In genomic region chr3:182785142-182785541, GRCh38 we compare ENCODE assay signal across 16 cellular contexts. TPM values are rescaled to one million over a fixed set of nuclear protein-coding genes. Genes with fewer than 3 reads are reported as not detected.
DNase-seq lines count a peak whose midpoint lies in the region; ATAC-seq lines count a peak whose summit lies in the region.
"Had no signal": no experiment of that assay in that cellular context is flagged by ENCODE, and none has a peak within 500 bp of the region (broad histone marks: within the 10 kb centered on the region; RNA-seq: fewer than 3 reads in every experiment).

No MANE protein-coding gene starts in this region.

- peak; percentile 45 to 49 for ATAC-seq in activated naive CD4-positive, alpha-beta T cell treated with anti-CD3 and anti-CD28 coated beads, Interleukin-2, amount 50 U/mL, for 72 hours
- peak; percentile 70 for ATAC-seq in activated T-helper 17 cell treated with anti-CD3 and anti-CD28 coated beads, Interleukin-2, amount 50 U/mL, for 72 hours (replicated peaks)
- peak; percentile 21 for ATAC-seq in stimulated activated effector memory CD8-positive, alpha-beta T cell treated with anti-CD3 and anti-CD28 coated beads, Interleukin-12 subunit alpha, Interleukin-12 subunit beta, amount 100 ng/mL, for 72 hours
- ATAC-seq in GM21529 (IDR thresholded peaks at IDR 0.05; ENCODE audit: unreplicated experiment) = no peak
- ATAC-seq: GM23338 had no signal

- H3K4me3 Mint-ChIP-seq in activated naive CD4-positive, alpha-beta T cell treated with anti-CD3 and anti-CD28 coated beads, Interleukin-2, amount 10 ng/mL, durations not matched to agents 7 days and 5 days = no peak overlapping the region
- no peak overlapping the region for H3K4me3 Mint-ChIP-seq in activated T-helper 17 cell treated with anti-CD3 and anti-CD28 coated beads, Interleukin-2, amount 50 U/mL, for 72 hours
- H3K4me3 Mint-ChIP-seq in stimulated activated effector memory CD8-positive, alpha-beta T cell treated with anti-CD3 and anti-CD28 coated beads, Interleukin-12 subunit alpha, Interleukin-12 subunit beta, amount 100 ng/mL, for 72 hours = no peak overlapping the region
- H3K4me3 Mint-ChIP-seq: CD4-positive, alpha-beta memory T cell; GM23338; HFFc6 had no signal

- CTCF ChIA-PET in activated naive CD4-positive, alpha-beta T cell treated with anti-CD3 and anti-CD28 coated beads, Interleukin-2, amount 10 ng/mL, durations not matched to agents 7 days and 5 days (lab: Charles Lee) = no interaction called here

- no peaks in the 10 kb centered on the region for H3K9me3 Mint-ChIP-seq in activated naive CD4-positive, alpha-beta T cell treated with anti-CD3 and anti-CD28 coated beads, Interleukin-2, amount 50 U/mL, for 72 hours
- no peaks in the 10 kb centered on the region for H3K9me3 Mint-ChIP-seq in activated naive CD4-positive, alpha-beta T cell treated with anti-CD3 and anti-CD28 coated beads, Interleukin-2, amount 10 ng/mL, durations not matched to agents 7 days and 5 days
- no peaks in the 10 kb centered on the region for H3K9me3 Mint-ChIP-seq in activated T-helper 17 cell treated with anti-CD3 and anti-CD28 coated beads, Interleukin-2, amount 50 U/mL, for 72 hours
- H3K9me3 Mint-ChIP-seq in stimulated activated effector memory CD8-positive, alpha-beta T cell treated with anti-CD3 and anti-CD28 coated beads, Interleukin-12 subunit alpha, Interleukin-12 subunit beta, amount 100 ng/mL, for 72 hours = no peaks in the 10 kb centered on the region
- H3K9me3 Mint-ChIP-seq: GM23338, HFFc6 had no signal

- peaks cover 6% of the 10 kb centered on the region for H3K4me1 Mint-ChIP-seq in activated naive CD4-positive, alpha-beta T cell treated with anti-CD3 and anti-CD28 coated beads, Interleukin-2, amount 10 ng/mL, durations not matched to agents 7 days and 5 days
- no peaks in the 10 kb centered on the region for H3K4me1 Mint-ChIP-seq in activated T-helper 17 cell treated with anti-CD3 and anti-CD28 coated beads, Interleukin-2, amount 50 U/mL, for 72 hours
- H3K4me1 Mint-ChIP-seq in stimulated activated effector memory CD8-positive, alpha-beta T cell treated with anti-CD3 and anti-CD28 coated beads, Interleukin-12 subunit alpha, Interleukin-12 subunit beta, amount 100 ng/mL, for 72 hours = no peaks in the 10 kb centered on the region
- H3K4me1 Mint-ChIP-seq: CD4-positive, alpha-beta memory T cell; GM23338 had no signal

- H3K27me3 ChIP-seq in H7 (ENCODE audit: control insufficient read depth, insufficient read depth, low read length) = no peaks in the 10 kb centered on the region

- H3K4me3 ChIP-seq in H7 (ENCODE audit: insufficient read depth, low read depth, low read length) = no peak overlapping the region
- H3K4me3 ChIP-seq: GM23338, HAP-1 had no signal

- H3K36me3 ChIP-seq in H7 (replicated peaks; ENCODE audit: control insufficient read depth, insufficient read depth, low read length) = no peaks in the 10 kb centered on the region
- H3K36me3 ChIP-seq: HAP-1 had no signal

- no peaks in the 10 kb centered on the region for H3K36me3 Mint-ChIP-seq in activated naive CD4-positive, alpha-beta T cell treated with anti-CD3 and anti-CD28 coated beads, Interleukin-2, amount 50 U/mL, for 72 hours
- H3K36me3 Mint-ChIP-seq in activated naive CD4-positive, alpha-beta T cell treated with anti-CD3 and anti-CD28 coated beads, Interleukin-2, amount 10 ng/mL, durations not matched to agents 7 days and 5 days = no peaks in the 10 kb centered on the region
- no peaks in the 10 kb centered on the region for H3K36me3 Mint-ChIP-seq in activated T-helper 17 cell treated with anti-CD3 and anti-CD28 coated beads, Interleukin-2, amount 50 U/mL, for 72 hours (ENCODE audit: low read depth)
- H3K36me3 Mint-ChIP-seq in stimulated activated effector memory CD8-positive, alpha-beta T cell treated with anti-CD3 and anti-CD28 coated beads, Interleukin-12 subunit alpha, Interleukin-12 subunit beta, amount 100 ng/mL, for 72 hours = no peaks in the 10 kb centered on the region
- H3K36me3 Mint-ChIP-seq: CD4-positive, alpha-beta memory T cell had no signal

- H3K27ac Mint-ChIP-seq in activated naive CD4-positive, alpha-beta T cell treated with anti-CD3 and anti-CD28 coated beads, Interleukin-2, amount 50 U/mL, for 72 hours = no peak overlapping the region
- H3K27ac Mint-ChIP-seq in activated naive CD4-positive, alpha-beta T cell treated with anti-CD3 and anti-CD28 coated beads, Interleukin-2, amount 10 ng/mL, durations not matched to agents 7 days and 5 days = no peak overlapping the region
- no peak overlapping the region for H3K27ac Mint-ChIP-seq in activated T-helper 17 cell treated with anti-CD3 and anti-CD28 coated beads, Interleukin-2, amount 50 U/mL, for 72 hours
- no peak overlapping the region for H3K27ac Mint-ChIP-seq in stimulated activated effector memory CD8-positive, alpha-beta T cell treated with anti-CD3 and anti-CD28 coated beads, Interleukin-12 subunit alpha, Interleukin-12 subunit beta, amount 100 ng/mL, for 72 hours
- H3K27ac Mint-ChIP-seq: CD4-positive, alpha-beta memory T cell; GM23338; HFFc6 had no signal

- no peak for DNase-seq in activated naive CD4-positive, alpha-beta T cell treated with anti-CD3 and anti-CD28 coated beads, Interleukin-2, amount 50 U/mL, for 72 hours (ENCODE audit: low spot score in 2 of 2)
- no peak for DNase-seq in activated naive CD4-positive, alpha-beta T cell treated with anti-CD3 and anti-CD28 coated beads, Interleukin-2, amount 10 ng/mL, durations not matched to agents 7 days and 5 days
- peak; percentile 64 for DNase-seq in dermis blood vessel endothelial cell
- DNase-seq in stimulated activated effector memory CD8-positive, alpha-beta T cell treated with anti-CD3 and anti-CD28 coated beads, Interleukin-12 subunit alpha, Interleukin-12 subunit beta, amount 100 ng/mL, for 72 hours (ENCODE audit: low spot score in 2 of 2) = no peak
- no peak for DNase-seq in H7
- DNase-seq: C1 segment of cervical spinal cord; Calu3; CD4-positive, alpha-beta memory T cell; COR-L47; DMS79 treated with DMSO at 0.1 percent for 48 hours; GF-D8; HFFc6 had no signal

- peaks cover 9% of the 10 kb centered on the region for H3K27me3 Mint-ChIP-seq in activated naive CD4-positive, alpha-beta T cell treated with anti-CD3 and anti-CD28 coated beads, Interleukin-2, amount 10 ng/mL, durations not matched to agents 7 days and 5 days
- peaks cover 9% of the 10 kb centered on the region for H3K27me3 Mint-ChIP-seq in activated T-helper 17 cell treated with anti-CD3 and anti-CD28 coated beads, Interleukin-2, amount 50 U/mL, for 72 hours

RNA-seq across cellular contexts. Expression of gene ATP11B, which starts 8.2 kb away (rescaled TPM):
- 100 to 1,000 TPM in 1 of 2 donors, 10 to 100 TPM in 1; 93.3 to 105 TPM for total RNA-seq in activated naive CD4-positive, alpha-beta T cell treated with anti-CD3 and anti-CD28 coated beads, Interleukin-2, amount 50 U/mL, for 72 hours
- 10 to 100 TPM; 69.1 to 80.3 TPM for total RNA-seq in activated T-helper 17 cell treated with anti-CD3 and anti-CD28 coated beads, Interleukin-2, amount 50 U/mL, for 72 hours
- 111 and 160 TPM in 2 replicates for total RNA-seq in dermis blood vessel endothelial cell
- 14.2 and 20.1 TPM in 2 replicates for total RNA-seq in H7 (2014; rRNA removed; shearing (Covaris generic))
